In genomic region chr16:2044541-2044940, GRCh38 we compare ENCODE assay signal across 23 cellular contexts. TPM values are rescaled to one million over a fixed set of nuclear protein-coding genes. Genes with fewer than 3 reads are reported as not detected.
DNase-seq lines count a peak whose midpoint lies in the region; ATAC-seq and TF ChIP-seq lines count a peak whose summit lies in the region.
"Had no signal": no experiment of that assay in that cellular context is flagged by ENCODE, and none has a peak within 500 bp of the region (broad histone marks: within the 10 kb centered on the region; RNA-seq: fewer than 3 reads in every experiment).

No MANE protein-coding gene starts in this region.

- H3K4me3 ChIP-seq in esophagus squamous epithelium (peak overlapping the region in 1 of 4 donors; percentile 26), mucosa of rectum (ENCODE audit: low read length in 2 of 2) (no peak overlapping the region)
- H3K4me3 ChIP-seq: neural progenitor cell, SJCRH30 had no signal

- H3K27me3 ChIP-seq in esophagus squamous epithelium (no peaks in the 10 kb centered on the region), mucosa of rectum (ENCODE audit: control insufficient read depth in 2 of 2, insufficient read depth in 2 of 2, low read length in 2 of 2) (no peaks in the 10 kb centered on the region)
- H3K27me3 ChIP-seq: brain microvascular endothelial cell, neural progenitor cell, SJCRH30 had no signal

- H3K4me1 ChIP-seq in esophagus squamous epithelium = peaks cover 41 to 95% (median 62%) of the 10 kb centered on the region in 3 donors
- H3K4me1 ChIP-seq in mucosa of rectum (ENCODE audit: control insufficient read depth in 2 of 2, insufficient read depth in 2 of 2, low read length in 2 of 2) = peaks cover 60 to 73% of the 10 kb centered on the region in 2 donors

- DNase-seq in left cardiac atrium (peak; percentile 45), Right ventricle myocardium inferior (ENCODE audit: missing footprints) (no peak), esophagus squamous epithelium (lab: John Stamatoyannopoulos, UW) (no peak), NCI-H187 (lab: John Stamatoyannopoulos, UW) (no peak), NCI-H2107 (lab: John Stamatoyannopoulos, UW) (no peak), anterior cingulate cortex (lab: John Stamatoyannopoulos, UW) (no peak), cerebellum (ENCODE audit: low spot score) (no peak)
- DNase-seq: activated CD4-positive, alpha-beta T cell treated with anti-CD3 and anti-CD28 coated beads, Interleukin-2, amount 50 U/mL, for 4 hours; activated naive CD4-positive, alpha-beta T cell treated with anti-CD3 and anti-CD28 coated beads, Interleukin-2, amount 10 ng/mL, durations not matched to agents 7 days and 5 days; brain microvascular endothelial cell; COR-L47; DND-41; effector memory CD8-positive, alpha-beta T cell; NCI-H1048; NCI-H187 treated with DMSO at 0.1 percent for 48 hours; NCI-H526 treated with DMSO at 0.1 percent for 48 hours; SJCRH30; stimulated activated CD4-positive, alpha-beta T cell treated with anti-CD3 and anti-CD28 coated beads, Interleukin-12 subunit alpha, Interleukin-12 subunit beta, amount 100 ng/mL, for 4 hours; stimulated activated CD4-positive, alpha-beta T cell treated with anti-CD3 and anti-CD28 coated beads, Interleukin-4, amount 100 ng/mL, for 24 hours had no signal

- no peak for TF ChIP-seq POLR2A in esophagus squamous epithelium (IDR thresholded peaks at IDR 0.05)

- TF ChIP-seq CTCF in esophagus squamous epithelium (IDR thresholded peaks at IDR 0.05) = no peak

- peaks cover 0 to 14% (median 0%) of the 10 kb centered on the region in 3 donors for H3K36me3 ChIP-seq in esophagus squamous epithelium
- H3K36me3 ChIP-seq in mucosa of rectum (ENCODE audit: control insufficient read depth in 2 of 2, insufficient read depth in 2 of 2, low read length in 2 of 2) = no peaks in the 10 kb centered on the region
- H3K36me3 ChIP-seq: brain microvascular endothelial cell, neural progenitor cell, SJCRH30 had no signal

- H3K9me3 ChIP-seq in esophagus squamous epithelium (no peaks in the 10 kb centered on the region), mucosa of rectum (ENCODE audit: control insufficient read depth in 2 of 2, low read length in 2 of 2) (no peaks in the 10 kb centered on the region)
- H3K9me3 ChIP-seq: SJCRH30 had no signal

- intact Hi-C loops in left cardiac atrium (cut with DNase I) (no loop called here), Right ventricle myocardium inferior (cut with DNase I) (no loop called here), esophagus squamous epithelium (cut with DNase I) (no loop called here)

- WGBS in esophagus squamous epithelium, 2 donors = 91% methylated on average over 14 to 21 of the region's 22 CpGs

- peak overlapping the region in 1 of 2 donors; percentile 71 for H3K9ac ChIP-seq in mucosa of rectum (ENCODE audit: low read depth in 1 of 2, low read length in 2 of 2)
- H3K9ac ChIP-seq: neural progenitor cell, parathyroid adenoma had no signal

- H3K27ac ChIP-seq in esophagus squamous epithelium (peak overlapping the region in 3 of 4 donors; percentile 21 to 86 (median 72)), mucosa of rectum (ENCODE audit: low read depth in 2 of 2, low read length in 2 of 2) (peak overlapping the region; percentile 87 to 90)
- H3K27ac ChIP-seq: brain microvascular endothelial cell, neural progenitor cell, parathyroid adenoma, SJCRH30 had no signal

- ATAC-seq in left cardiac atrium (no peak), Right ventricle myocardium inferior (no peak)
- ATAC-seq: effector memory CD8-positive, alpha-beta T cell; stimulated activated effector memory CD8-positive, alpha-beta T cell treated with anti-CD3 and anti-CD28 coated beads, Interleukin-12 subunit alpha, Interleukin-12 subunit beta, amount 100 ng/mL, for 72 hours had no signal

RNA-seq across cellular contexts. Expression of gene NTHL1, which starts 3.1 kb away (rescaled TPM):
- total RNA-seq in left cardiac atrium (10 to 100 TPM in 1 of 2 donors, 1 to 10 TPM in 1; 5.7 to 16.6 TPM), Right ventricle myocardium inferior (23.3 TPM), esophagus squamous epithelium (10 to 100 TPM in 2 of 4 donors, 1 to 10 TPM in 2; 7.8 to 26.0 (median 10.0) TPM), cerebellum (14.9 TPM)

RNA-seq across cellular contexts. Expression of gene TSC2, which starts 3.2 kb away (rescaled TPM):
- total RNA-seq in left cardiac atrium = 10 to 100 TPM; 54.3 to 73.4 TPM
- 62.8 TPM for total RNA-seq in Right ventricle myocardium inferior
- 10 to 100 TPM; 22.8 to 79.7 (median 41.2) TPM for total RNA-seq in esophagus squamous epithelium
- 85.0 TPM for total RNA-seq in cerebellum

RNA-seq across cellular contexts. Expression of gene NHERF2, which starts 17.8 kb away (rescaled TPM):
- total RNA-seq in left cardiac atrium = 100 to 1,000 TPM; 164 to 242 TPM
- 292 TPM for total RNA-seq in Right ventricle myocardium inferior
- total RNA-seq in esophagus squamous epithelium = 10 to 100 TPM; 11.6 to 31.7 (median 16.5) TPM
- total RNA-seq in cerebellum = 7.3 TPM

RNA-seq across cellular contexts. Expression of gene NPW, which starts 25.0 kb away (rescaled TPM):
- total RNA-seq in left cardiac atrium = under 1 TPM in 1 of 2 donors, not detected in 1; 0.84 TPM
- total RNA-seq in Right ventricle myocardium inferior = not detected
- total RNA-seq in esophagus squamous epithelium = under 1 TPM in 1 of 4 donors, not detected in 3; 0.48 TPM
- total RNA-seq in cerebellum = not detected

RNA-seq across cellular contexts. Expression of gene ZNF598, which starts 34.9 kb away (rescaled TPM):
- total RNA-seq in left cardiac atrium (10 to 100 TPM; 14.7 to 22.9 TPM), Right ventricle myocardium inferior (18.5 TPM), esophagus squamous epithelium (10 to 100 TPM; 31.3 to 56.1 (median 40.9) TPM), cerebellum (8.6 TPM)
